ENCODE assay signal across 24 cellular contexts in the genomic region with DNA sequence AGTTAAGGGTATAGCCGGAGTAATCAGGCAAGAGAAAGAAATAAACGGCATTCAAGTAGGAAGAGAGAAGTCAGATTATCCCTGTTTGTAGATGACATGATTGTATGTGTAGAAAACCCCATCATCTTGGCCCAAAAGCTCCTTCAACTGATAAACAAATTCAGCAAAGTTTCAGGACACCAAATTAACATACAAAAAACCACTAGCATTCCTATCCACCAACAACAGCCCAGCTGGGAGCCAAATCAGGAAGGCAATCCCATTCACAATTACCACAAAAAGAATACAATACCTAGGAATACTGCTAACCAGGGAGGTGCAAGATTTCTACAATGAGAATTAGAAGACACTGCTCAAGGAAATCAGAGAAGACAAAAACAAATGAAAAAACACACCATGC. TPM values are rescaled to one million over a fixed set of nuclear protein-coding genes. Genes with fewer than 3 reads are reported as not detected.
DNase-seq lines count a peak whose midpoint lies in the region; TF ChIP-seq lines count a peak whose summit lies in the region.
"Had no signal": no experiment of that assay in that cellular context is flagged by ENCODE, and none has a peak within 500 bp of the region (broad histone marks: within the 10 kb centered on the region; RNA-seq: fewer than 3 reads in every experiment).

No MANE protein-coding gene starts in this region.

- H3K18ac ChIP-seq in mesendoderm (ENCODE audit: low read length): no peak overlapping the region

- WGBS in mesendoderm (ENCODE audit: extremely low coverage, insufficient coverage, low lambda C conversion rate): no CpG with 5 or more reads among the region's 2 CpGs

- POLR2A ChIA-PET in HEK293 (lab: Yijun Ruan, JAX): no interaction called here

- peak; percentile 43 for DNase-seq in AG10803 (ENCODE audit: low read depth)
- peak; percentile 46 for DNase-seq in astrocyte of the hippocampus (ENCODE audit: low read depth, low spot score)
- DNase-seq in mesendoderm: peak; percentile 85
- DNase-seq in NCI-H226: no peak
- DNase-seq in superior temporal gyrus (ENCODE audit: extremely low spot score): no peak
- DNase-seq in inferior parietal cortex (ENCODE audit: extremely low spot score): no peak
- no peak for DNase-seq in T-helper 1 cell
- DNase-seq: BE2C; Calu3; CD8-positive, alpha-beta memory T cell; DMS153; KBM-7; MV-4-11; NCI-H1105 treated with DMSO at 0.1 percent for 48 hours; NCI-H146; NCI-H1930; NCI-H2107; NCI-H446; NCI-H524 treated with DMSO at 0.1 percent for 48 hours; NCI-H774; PC-3; SK-N-SH had no signal

- no peak overlapping the region for H2AK5ac ChIP-seq in mesendoderm (ENCODE audit: low read length)

- no peak overlapping the region for H3K9ac ChIP-seq in mesendoderm (ENCODE audit: low read length)
- H3K9ac ChIP-seq: SK-N-SH had no signal

- no peak overlapping the region for H2BK5ac ChIP-seq in mesendoderm (ENCODE audit: low read length)

- H3K56ac ChIP-seq in mesendoderm (ENCODE audit: low read length): no peak overlapping the region

- H3K4me1 ChIP-seq in HEK293 (ENCODE audit: control insufficient read depth, insufficient read depth, low read length) (0 out of 2 replicates have a peak, but pooled peaks cover 1% of the 10 kb centered on the region), mesendoderm (ENCODE audit: control insufficient read depth, low read depth, low read length) (peaks cover 3% of the 10 kb centered on the region)
- H3K4me1 ChIP-seq: BE2C had no signal

- no peak overlapping the region for H2BK120ac ChIP-seq in mesendoderm (ENCODE audit: low read depth, low read length)

- H3K79me1 ChIP-seq in mesendoderm (ENCODE audit: low read length): peaks cover 4% of the 10 kb centered on the region

- H3K27me3 ChIP-seq in mesendoderm (ENCODE audit: insufficient read depth, low read length, poor library complexity): no peaks in the 10 kb centered on the region
- H3K27me3 ChIP-seq: BE2C had no signal

- H3K36me3 ChIP-seq in HEK293 (ENCODE audit: control insufficient read depth in 2 of 2, insufficient read depth in 1 of 2, low read length in 2 of 2): no peaks in the 10 kb centered on the region
- no peaks in the 10 kb centered on the region for H3K36me3 ChIP-seq in mesendoderm (ENCODE audit: control insufficient read depth, insufficient read depth, low read length)
- H3K36me3 ChIP-seq: BE2C had no signal

- no peaks in the 10 kb centered on the region for H3K79me2 ChIP-seq in mesendoderm (ENCODE audit: control insufficient read depth, insufficient read depth, low read length)

- H4K5ac ChIP-seq in mesendoderm (ENCODE audit: low read length): no peak overlapping the region

- H3K4me3 ChIP-seq in AG10803 (ENCODE audit: low read length) (no peak overlapping the region), HEK293 (ENCODE audit: low read depth, low read length) (no peak overlapping the region), mesendoderm (ENCODE audit: low read length) (no peak overlapping the region)

- no peaks in the 10 kb centered on the region for H3K9me3 ChIP-seq in HEK293 (ENCODE audit: control insufficient read depth, insufficient read depth, low read depth, low read length)
- H3K9me3 ChIP-seq: BE2C had no signal

- no peak overlapping the region for H3K4ac ChIP-seq in mesendoderm (ENCODE audit: low read depth, low read length)

- CTCF ChIA-PET in HEK293 (lab: Yijun Ruan, JAX): no interaction called here

- no peak overlapping the region for H2BK15ac ChIP-seq in mesendoderm (replicated peaks; ENCODE audit: low read depth)

- TF ChIP-seq CTCF in AG10803 (conservative IDR thresholded peaks at IDR 0.05; ENCODE audit: low read length): no peak
- TF ChIP-seq CTCF in HEK293 (tag by site-specific recombination; IDR thresholded peaks at IDR 0.05): no peak

- no peak overlapping the region for H4K8ac ChIP-seq in mesendoderm (ENCODE audit: low read depth, low read length)

- H3K27ac ChIP-seq in HEK293 (ENCODE audit: extremely low read depth, low read depth, low read length): no peak overlapping the region
- H3K27ac ChIP-seq in mesendoderm (ENCODE audit: low read depth, low read length): peak overlapping the region; percentile 14
- H3K27ac ChIP-seq: 22Rv1 had no signal

- H3K23ac ChIP-seq in mesendoderm (ENCODE audit: low read length): no peak overlapping the region

- no peak overlapping the region for H3K4me2 ChIP-seq in mesendoderm (ENCODE audit: low read length)
- H3K4me2 ChIP-seq: SK-N-SH had no signal

TF ChIP-seq in HEK293, 187 proteins besides CTCF, POLR2A, EP300 and RAD21:
- TF ChIP-seq, protein P1, sequence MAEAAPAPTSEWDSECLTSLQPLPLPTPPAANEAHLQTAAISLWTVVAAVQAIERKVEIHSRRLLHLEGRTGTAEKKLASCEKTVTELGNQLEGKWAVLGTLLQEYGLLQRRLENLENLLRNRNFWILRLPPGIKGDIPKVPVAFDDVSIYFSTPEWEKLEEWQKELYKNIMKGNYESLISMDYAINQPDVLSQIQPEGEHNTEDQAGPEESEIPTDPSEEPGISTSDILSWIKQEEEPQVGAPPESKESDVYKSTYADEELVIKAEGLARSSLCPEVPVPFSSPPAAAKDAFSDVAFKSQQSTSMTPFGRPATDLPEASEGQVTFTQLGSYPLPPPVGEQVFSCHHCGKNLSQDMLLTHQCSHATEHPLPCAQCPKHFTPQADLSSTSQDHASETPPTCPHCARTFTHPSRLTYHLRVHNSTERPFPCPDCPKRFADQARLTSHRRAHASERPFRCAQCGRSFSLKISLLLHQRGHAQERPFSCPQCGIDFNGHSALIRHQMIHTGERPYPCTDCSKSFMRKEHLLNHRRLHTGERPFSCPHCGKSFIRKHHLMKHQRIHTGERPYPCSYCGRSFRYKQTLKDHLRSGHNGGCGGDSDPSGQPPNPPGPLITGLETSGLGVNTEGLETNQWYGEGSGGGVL (tag by site-specific recombination; IDR thresholded peaks at IDR 0.05): no peak
- peak; percentile 88 for TF ChIP-seq ZNF10 (tag by site-specific recombination; IDR thresholded peaks at IDR 0.05)

RNA-seq across cellular contexts. Expression of a gene that starts 45.3 kb away (rescaled TPM):
- polyA plus RNA-seq in mesendoderm (2013, experiment 1 of 2): 12.3 TPM
- 12.5 TPM for polyA plus RNA-seq in mesendoderm (2013, experiment 2 of 2)

Comparison
In these comparisons a context has a peak if more than half of its experiments do, and no peak if none do; other contexts are left out.
1. DNase-seq: peak in AG10803 (single experiment), astrocyte of the hippocampus (single experiment) and mesendoderm (single experiment); none in NCI-H226 (single experiment), superior temporal gyrus (single experiment), inferior parietal cortex (single experiment) and T-helper 1 cell (0 of 5).